2 cellular contexts compared by ENCODE assay signal in genomic region chr9:21833090-21833801, GRCh38.
TF ChIP-seq lines count a peak whose summit lies in the region.

No MANE protein-coding gene starts in this region.

TF ChIP-seq in HCT116, 20 proteins besides CTCF, POLR2A, EP300 and RAD21 (continued from another document):
- TF ChIP-seq ZFX (IDR thresholded peaks at IDR 0.05) (no peak), ZBTB33 (IDR thresholded peaks at IDR 0.05; ENCODE audit: extremely low read depth, insufficient replicate concordance, low read length) (no peak), SP1 (IDR thresholded peaks at IDR 0.05; ENCODE audit: low read depth) (no peak)
TF ChIP-seq in HCT116: peak in this region for 0.

TF ChIP-seq in IMR-90, 13 proteins besides CTCF, POLR2A, EP300 and RAD21:
- TF ChIP-seq USF2 (IDR thresholded peaks at IDR 0.05; ENCODE audit: low read depth, low read length): no peak
- no peak for TF ChIP-seq CEBPB (IDR thresholded peaks at IDR 0.05; ENCODE audit: low read depth, low read length)
- TF ChIP-seq, protein P1, sequence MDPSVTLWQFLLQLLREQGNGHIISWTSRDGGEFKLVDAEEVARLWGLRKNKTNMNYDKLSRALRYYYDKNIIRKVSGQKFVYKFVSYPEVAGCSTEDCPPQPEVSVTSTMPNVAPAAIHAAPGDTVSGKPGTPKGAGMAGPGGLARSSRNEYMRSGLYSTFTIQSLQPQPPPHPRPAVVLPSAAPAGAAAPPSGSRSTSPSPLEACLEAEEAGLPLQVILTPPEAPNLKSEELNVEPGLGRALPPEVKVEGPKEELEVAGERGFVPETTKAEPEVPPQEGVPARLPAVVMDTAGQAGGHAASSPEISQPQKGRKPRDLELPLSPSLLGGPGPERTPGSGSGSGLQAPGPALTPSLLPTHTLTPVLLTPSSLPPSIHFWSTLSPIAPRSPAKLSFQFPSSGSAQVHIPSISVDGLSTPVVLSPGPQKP (IDR thresholded peaks at IDR 0.05; ENCODE audit: borderline replicate concordance, low read depth, low read length): no peak
- TF ChIP-seq MXI1 (IDR thresholded peaks at IDR 0.05; ENCODE audit: borderline replicate concordance, low read depth, low read length): no peak
- TF ChIP-seq BHLHE40 (IDR thresholded peaks at IDR 0.05; ENCODE audit: low read depth, low read length): no peak
- TF ChIP-seq CHD1 (IDR thresholded peaks at IDR 0.05; ENCODE audit: low read depth, low read length): no peak
- TF ChIP-seq MAFK (IDR thresholded peaks at IDR 0.05; ENCODE audit: low read depth, low read length): no peak
- no peak for TF ChIP-seq NFE2L2 (IDR thresholded peaks at IDR 0.05; ENCODE audit: low read depth, low read length)
- TF ChIP-seq RFX5 (IDR thresholded peaks at IDR 0.05; ENCODE audit: low read depth, low read length): no peak
- TF ChIP-seq MAZ (IDR thresholded peaks at IDR 0.05; ENCODE audit: borderline replicate concordance, low read depth, low read length): no peak
- TF ChIP-seq SMC3 (IDR thresholded peaks at IDR 0.05; ENCODE audit: low read depth, low read length): no peak
- TF ChIP-seq RCOR1 (IDR thresholded peaks at IDR 0.05; ENCODE audit: insufficient replicate concordance, low read length): no peak
- TF ChIP-seq FOS (IDR thresholded peaks at IDR 0.05; ENCODE audit: low read depth, low read length): no peak
TF ChIP-seq in IMR-90: peak in this region for 0.
